10 cellular contexts compared by ENCODE assay signal in genomic region chr13:106635616-106636015, GRCh38.
"Had no signal": no experiment of that assay in that cellular context is flagged by ENCODE, and none has a peak within 500 bp of the region (broad histone marks: within the 10 kb centered on the region; RNA-seq: fewer than 3 reads in every experiment).

No MANE protein-coding gene starts in this region.

- H3K27ac ChIP-seq: GM23248, HL-60 had no signal

- H3K27ac Mint-ChIP-seq: HFFc6, IgD-negative memory B cell had no signal

- H3K4me1 Mint-ChIP-seq: IgD-negative memory B cell had no signal

- H3K4me3 Mint-ChIP-seq: HFFc6, IgD-negative memory B cell had no signal

- H3K36me3 ChIP-seq: HAP-1 had no signal

- H3K9me3 Mint-ChIP-seq: HFFc6, IgD-negative memory B cell had no signal

- FAIRE-seq: HepG2 had no signal

- H3K4me1 ChIP-seq: HAP-1 had no signal

- ATAC-seq: HCT116, HepG2 had no signal

- DNase-seq: GM23248, GOT3, H7, HFFc6, KBM-7 had no signal

- H3K9me3 ChIP-seq: HAP-1 had no signal

- H3K4me3 ChIP-seq: GM23248, HAP-1 had no signal

- H2AFZ ChIP-seq: GM23248 had no signal

- H3K36me3 Mint-ChIP-seq: IgD-negative memory B cell had no signal

- H3K9ac ChIP-seq: GM23248 had no signal
